Comparison of ENCODE assay signal across 10 cellular contexts in the genomic region with DNA sequence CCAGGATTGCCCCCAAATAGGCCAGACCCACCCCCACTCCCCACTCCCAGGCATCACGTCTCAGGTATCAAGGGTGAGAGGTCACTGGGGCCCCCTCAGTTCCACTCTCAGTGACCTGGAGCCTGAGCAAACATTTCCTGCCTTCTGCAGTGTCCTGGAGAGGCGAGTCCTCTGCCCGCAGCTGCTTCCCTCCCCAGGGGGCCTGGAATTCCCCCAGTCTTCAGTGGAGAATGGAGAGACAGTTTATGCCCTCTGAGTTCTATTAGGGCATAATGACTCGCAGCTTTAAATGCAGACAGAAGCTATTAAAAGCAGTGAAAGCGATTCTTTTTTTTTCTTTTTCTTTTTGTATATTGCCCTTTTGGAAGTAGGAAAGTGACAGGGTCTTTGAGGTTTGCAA. TPM values are rescaled to one million over a fixed set of nuclear protein-coding genes. Genes with fewer than 3 reads are reported as not detected.
DNase-seq lines count a peak whose midpoint lies in the region; ATAC-seq, FAIRE-seq and TF ChIP-seq lines count a peak whose summit lies in the region.
"Not testable (repeated sequence)": the region's sequence is repeated elsewhere in the genome, so short reads cannot be mapped to it uniquely, and the experiment has no call there.
"Had no signal": no experiment of that assay in that cellular context is flagged by ENCODE, and none has a peak within 500 bp of the region (broad histone marks: within the 10 kb centered on the region; RNA-seq: fewer than 3 reads in every experiment).

No MANE protein-coding gene starts in this region.

- H3K4me3 ChIP-seq in GM23248; MG63; RWPE2 (ENCODE audit: severe bottlenecking); esophagus (ENCODE audit: low read depth in 1 of 2, low read length in 2 of 2); pancreas: not testable (repeated sequence)

- not testable (repeated sequence) for H3K27me3 ChIP-seq in GM23248 (replicated peaks; ENCODE audit: insufficient read depth); MG63; RWPE2 (ENCODE audit: insufficient read depth, poor library complexity, severe bottlenecking); esophagus (ENCODE audit: control insufficient read depth in 1 of 2, insufficient read depth in 2 of 2, low read length in 2 of 2); pancreas

- not testable (repeated sequence) for H3K9me3 Mint-ChIP-seq in brain

- not testable (repeated sequence) for H3K36me3 ChIP-seq in GM23248 (ENCODE audit: low read depth); MG63; RWPE2 (ENCODE audit: low read depth); esophagus (ENCODE audit: control insufficient read depth in 2 of 2, insufficient read depth in 2 of 2, low read length in 1 of 2); pancreas

- FAIRE-seq in pancreas (lab: Jason Lieb, UNC), result not testable (repeated sequence)

- not testable (repeated sequence) for H3K4me2 ChIP-seq in GM23248 (ENCODE audit: unreplicated experiment)

- ATAC-seq in RWPE2 (ENCODE audit: low read depth), result peak; percentile 47
- peak in 3 of 4 donors; percentile 10 to 69 (median 44) for ATAC-seq in pancreas

- TF ChIP-seq CTCF in RWPE2 (IDR thresholded peaks at IDR 0.05; ENCODE audit: poor library complexity, severe bottlenecking); brain (conservative IDR thresholded peaks at IDR 0.05); pancreas (IDR thresholded peaks at IDR 0.05): not testable (repeated sequence)

- H3K4me3 Mint-ChIP-seq in brain, result not testable (repeated sequence)

- intact Hi-C loops in pancreas (cut with DNase I), result not testable (repeated sequence)

- DNase-seq in A172 (ENCODE audit: low spot score) (peak; percentile 80), GM23248 (peak; percentile 22), MG63 (peak; percentile 75), kidney glomerular epithelial cell (lab: John Stamatoyannopoulos, UW) (peak; percentile 39)
- DNase-seq in RWPE2 (ENCODE audit: low spot score); pancreas: not testable (repeated sequence)

- WGBS in GM23248 (ENCODE audit: low coverage in 1 of 2, low lambda C conversion rate in 2 of 2, missing lambda C conversion rate in 2 of 2), 2 experiments, result 28 to 52% methylated on average over 2 to 5 of the region's 5 CpGs
- WGBS in esophagus, 2 donors, result 18 to 33% methylated on average over 5 of the region's 5 CpGs
- 57 to 73% methylated on average over 5 of the region's 5 CpGs for WGBS in pancreas, 2 donors

- peak overlapping the region; percentile 3 to 89 (median 42) for H3K27ac Mint-ChIP-seq in brain

- H3F3A ChIP-seq in GM23248 (ENCODE audit: insufficient read depth), result not testable (repeated sequence)

- not testable (repeated sequence) for H3K9me2 ChIP-seq in GM23248 (ENCODE audit: insufficient read depth)

- not testable (repeated sequence) for H3K4me1 ChIP-seq in GM23248 (ENCODE audit: insufficient read depth); esophagus (ENCODE audit: control insufficient read depth in 2 of 2, insufficient read depth in 2 of 2, low read length in 1 of 2); pancreas
- H3K4me1 ChIP-seq in RWPE2 (ENCODE audit: insufficient read depth, poor library complexity, severe bottlenecking), result peaks cover 11% of the 10 kb centered on the region

- H3K27ac ChIP-seq in GM23248, pancreas: not testable (repeated sequence)
- H3K27ac ChIP-seq in RWPE2 (ENCODE audit: poor library complexity, severe bottlenecking) (peak overlapping the region; percentile 75), esophagus (ENCODE audit: low read depth in 2 of 2, low read length in 1 of 2) (peak overlapping the region; percentile 86 to 92)

- H4K20me1 ChIP-seq in GM23248 (ENCODE audit: insufficient read depth), result not testable (repeated sequence)

- in situ Hi-C loops in GM23248 (cut with MboI), result not testable (repeated sequence)

- H3K79me2 ChIP-seq in GM23248 (ENCODE audit: insufficient read depth), result not testable (repeated sequence)

- not testable (repeated sequence) for H2AFZ ChIP-seq in GM23248

- H3K9ac ChIP-seq in GM23248, result not testable (repeated sequence)

- not testable (repeated sequence) for H3K9me3 ChIP-seq in GM23248 (ENCODE audit: low read depth); MG63; RWPE2 (ENCODE audit: severe bottlenecking); esophagus (ENCODE audit: control insufficient read depth in 2 of 2, insufficient read depth in 1 of 2, low read depth in 1 of 2, low read length in 1 of 2); pancreas

- H3K36me3 Mint-ChIP-seq in brain, result not testable (repeated sequence)

- H3K27me3 Mint-ChIP-seq in brain, result not testable (repeated sequence)

- H3K4me1 Mint-ChIP-seq in brain, result not testable (repeated sequence)

RNA-seq across cellular contexts. Expression of a gene that starts 24.7 kb away (rescaled TPM):
- total RNA-seq in A172 (2014; rRNA removed; shearing (Covaris generic)), result not detected in 2 replicates
- 0.11 and 0.25 TPM in 2 replicates for total RNA-seq in GM23248 (2014; rRNA removed; shearing (Covaris generic))
- polyA plus RNA-seq in GM23248 (2016; fragmentation: Nextera tagmentation; extraction: Ambion mirVana) (not detected in 2 replicates), brain (ENCODE audit: insufficient read depth, low read depth, low replicate concordance) (not detected), esophagus (under 1 TPM; 0.16 to 0.39 TPM), pancreas (under 1 TPM; 0.11 to 0.23 TPM)
- total RNA-seq in MG63 (2014; rRNA removed; shearing (Covaris generic); ENCODE audit: low replicate concordance), result not detected in 2 replicates
- total RNA-seq in pancreas, result under 1 TPM in 1 of 6 donors, not detected in 5; 0.05 TPM
- total RNA-seq: activated CD8-positive, alpha-beta T cell treated with anti-CD3 and anti-CD28 coated beads for 36 hours; kidney had no signal

RNA-seq across cellular contexts. Expression of a gene that starts 37.0 kb away (rescaled TPM):
- 1.4 and 2.2 TPM in 2 replicates for total RNA-seq in A172 (2014; rRNA removed; shearing (Covaris generic))
- 5.8 and 11.5 TPM in 2 replicates for total RNA-seq in GM23248 (2014; rRNA removed; shearing (Covaris generic))
- 1.2 and 1.8 TPM in 2 replicates for polyA plus RNA-seq in GM23248 (2016; fragmentation: Nextera tagmentation; extraction: Ambion mirVana)
- 4.5 TPM in 1 of 2 replicates, not detected in the other for total RNA-seq in MG63 (2014; rRNA removed; shearing (Covaris generic); ENCODE audit: low replicate concordance)
- 4.5 TPM for polyA plus RNA-seq in brain (ENCODE audit: insufficient read depth, low read depth, low replicate concordance)
- polyA plus RNA-seq in esophagus, result under 1 TPM; 0.28 to 0.33 TPM
- 1 to 10 TPM in 5 of 6 donors, under 1 TPM in 1; 0.95 to 2.0 (median 1.3) TPM for total RNA-seq in pancreas
- polyA plus RNA-seq in pancreas, result 1 to 10 TPM in 1 of 2 donors, under 1 TPM in 1; 0.47 to 1.0 TPM
